In genomic region chr11:37967635-37968034, GRCh38 we compare ENCODE assay signal across 20 cellular contexts.
"Had no signal": no experiment of that assay in that cellular context is flagged by ENCODE, and none has a peak within 500 bp of the region (broad histone marks: within the 10 kb centered on the region; RNA-seq: fewer than 3 reads in every experiment).

No MANE protein-coding gene starts in this region.

- H3K4me3 Mint-ChIP-seq: central memory CD8-positive, alpha-beta T cell; effector memory CD8-positive, alpha-beta T cell; mesothelial cell of epicardium; natural killer cell; neural crest cell; stimulated activated effector memory CD8-positive, alpha-beta T cell treated with anti-CD3 and anti-CD28 coated beads, Interleukin-12 subunit alpha, Interleukin-12 subunit beta, amount 100 ng/mL, for 72 hours; stimulated activated naive CD8-positive, alpha-beta T cell treated with anti-CD3 and anti-CD28 coated beads, Interleukin-15, Interleukin-2, amounts not matched to agents 100 ng/mL and 50 ng/mL, for 24 hours had no signal

- DNase-seq: cortex of kidney; effector memory CD8-positive, alpha-beta T cell; esophagus squamous epithelium; foreskin fibroblast; head of caudate nucleus; left colon; natural killer cell; nucleus accumbens; ovary; right cardiac atrium; stimulated activated CD4-positive, alpha-beta T cell treated with anti-CD3 and anti-CD28 coated beads, Interleukin-4, amount 100 ng/mL, for 1 hour; stimulated activated CD8-positive, alpha-beta memory T cell treated with anti-CD3 and anti-CD28 coated beads, Interleukin-4, amount 100 ng/mL, for 48 hours; tibial artery had no signal

- H3K27ac Mint-ChIP-seq: effector memory CD8-positive, alpha-beta T cell; mesothelial cell of epicardium; natural killer cell; progenitor cell of endocrine pancreas; stimulated activated effector memory CD8-positive, alpha-beta T cell treated with anti-CD3 and anti-CD28 coated beads, Interleukin-12 subunit alpha, Interleukin-12 subunit beta, amount 100 ng/mL, for 72 hours; stimulated activated naive CD8-positive, alpha-beta T cell treated with anti-CD3 and anti-CD28 coated beads, Interleukin-15, Interleukin-2, amounts not matched to agents 100 ng/mL and 50 ng/mL, for 24 hours had no signal

- H3K9me3 Mint-ChIP-seq: natural killer cell had no signal

- H3K9me3 ChIP-seq: esophagus squamous epithelium, ovary, tibial artery had no signal

- H3K79me2 ChIP-seq: hepatocyte had no signal

- H3K4me2 ChIP-seq: hepatocyte had no signal

- H3K27ac ChIP-seq: esophagus squamous epithelium, hepatocyte, ovary, tibial artery had no signal

- H3K4me1 ChIP-seq: esophagus squamous epithelium, tibial artery had no signal

- H3K36me3 Mint-ChIP-seq: mesothelial cell of epicardium; stimulated activated effector memory CD8-positive, alpha-beta T cell treated with anti-CD3 and anti-CD28 coated beads, Interleukin-12 subunit alpha, Interleukin-12 subunit beta, amount 100 ng/mL, for 72 hours had no signal

- H2AFZ ChIP-seq: hepatocyte had no signal

- H3K4me3 ChIP-seq: esophagus squamous epithelium, hepatocyte, ovary, tibial artery had no signal

- ATAC-seq: effector memory CD8-positive, alpha-beta T cell; left colon; natural killer cell; right cardiac atrium; stimulated activated effector memory CD8-positive, alpha-beta T cell treated with anti-CD3 and anti-CD28 coated beads, Interleukin-12 subunit alpha, Interleukin-12 subunit beta, amount 100 ng/mL, for 72 hours had no signal

- H3K4me1 Mint-ChIP-seq: central memory CD8-positive, alpha-beta T cell; natural killer cell; neural crest cell; stimulated activated effector memory CD8-positive, alpha-beta T cell treated with anti-CD3 and anti-CD28 coated beads, Interleukin-12 subunit alpha, Interleukin-12 subunit beta, amount 100 ng/mL, for 72 hours had no signal

- H3K36me3 ChIP-seq: esophagus squamous epithelium, ovary, tibial artery had no signal

- H3K27me3 Mint-ChIP-seq: central memory CD8-positive, alpha-beta T cell; effector memory CD8-positive, alpha-beta T cell; progenitor cell of endocrine pancreas; stimulated activated naive CD8-positive, alpha-beta T cell treated with anti-CD3 and anti-CD28 coated beads, Interleukin-15, Interleukin-2, amounts not matched to agents 100 ng/mL and 50 ng/mL, for 24 hours had no signal

- H3K27me3 ChIP-seq: esophagus squamous epithelium, hepatocyte, ovary, tibial artery had no signal
